8 cellular contexts compared by ENCODE assay signal in genomic region chr3:123883656-123884257, GRCh38. TPM values are rescaled to one million over a fixed set of nuclear protein-coding genes. Genes with fewer than 3 reads are reported as not detected.
A peak's percentile ranks its signal among the peaks of the same experiment; 100 is the strongest.
DNase-seq lines count a peak whose midpoint lies in the region; ATAC-seq and TF ChIP-seq lines count a peak whose summit lies in the region.

No MANE protein-coding gene starts in this region.

- no peak overlapping the region for H3K9ac ChIP-seq in muscle layer of colon (ENCODE audit: low read length)

- no TSS peak for BruUV-seq in A673 (replicated peaks; lab: Mats Ljungman, UMichigan)

- peak overlapping the region; percentile 93 for H3K4me3 Mint-ChIP-seq in HFFc6

- TF ChIP-seq CTCF in A673 (conservative IDR thresholded peaks at IDR 0.05; ENCODE audit: low read depth, low read length) (no peak), HFFc6 (IDR thresholded peaks at IDR 0.05) (no peak), coronary artery (IDR thresholded peaks at IDR 0.05) (no peak), omental fat pad (IDR thresholded peaks at IDR 0.05) (no peak)

- H3K4me1 ChIP-seq in A673 (ENCODE audit: insufficient read depth, low read length, poor library complexity, severe bottlenecking) (no peaks in the 10 kb centered on the region), muscle layer of colon (ENCODE audit: insufficient read depth, low read length) (peaks cover 5% of the 10 kb centered on the region)

- no peaks in the 10 kb centered on the region for H3K27me3 Mint-ChIP-seq in HFFc6 (ENCODE audit: insufficient read depth)

- H3K4me3 ChIP-seq in A673 (ENCODE audit: low read depth, low read length, poor library complexity, severe bottlenecking) (peak overlapping the region; percentile 46), coronary artery (peak overlapping the region; percentile 77), muscle layer of colon (ENCODE audit: low read depth in 1 of 2, low read length in 2 of 2) (peak overlapping the region; percentile 66 to 83)

- H3K4me1 Mint-ChIP-seq in HFFc6 (ENCODE audit: low read depth) = peaks cover 53% of the 10 kb centered on the region

- H3K27ac ChIP-seq in A673 (ENCODE audit: low read depth, low read length, poor library complexity, severe bottlenecking) (no peak overlapping the region), coronary artery (peak overlapping the region; percentile 38 to 79), muscle layer of colon (ENCODE audit: low read depth, low read length) (peak overlapping the region; percentile 63)

- intact Hi-C loops in A673 (cut with micrococcal nuclease; ENCODE audit: unreplicated experiment) = no loop called here

- H3K27ac Mint-ChIP-seq in HFFc6 = peak overlapping the region; percentile 52

- H3K27me3 ChIP-seq in A673 (replicated peaks; ENCODE audit: insufficient read depth, low read depth, low read length, poor library complexity) = peaks cover 29% of the 10 kb centered on the region
- peaks cover 0 to 6% of the 10 kb centered on the region in 2 donors for H3K27me3 ChIP-seq in muscle layer of colon (ENCODE audit: control insufficient read depth in 1 of 2, insufficient read depth in 2 of 2, low read length in 2 of 2)

- ATAC-seq in omental fat pad (ENCODE audit: low FRiP score) = no peak
- no peak for ATAC-seq in HG03108 (IDR thresholded peaks at IDR 0.05; ENCODE audit: unreplicated experiment)

- POLR2A ChIA-PET in A673 (lab: Charles Lee; ENCODE audit: low non-redundant PET) = no interaction called here

- H3K36me3 Mint-ChIP-seq in HFFc6 (ENCODE audit: low read depth) = peaks cover 47% of the 10 kb centered on the region

- H3K36me3 ChIP-seq in A673 (ENCODE audit: insufficient read depth, low read length, poor library complexity, severe bottlenecking) (no peaks in the 10 kb centered on the region), muscle layer of colon (ENCODE audit: insufficient read depth, low read length) (no peaks in the 10 kb centered on the region)

- no peaks in the 10 kb centered on the region for H3K9me3 ChIP-seq in A673 (ENCODE audit: low read depth, low read length, poor library complexity, severe bottlenecking)
- no peaks in the 10 kb centered on the region for H3K9me3 ChIP-seq in muscle layer of colon (ENCODE audit: low read length)

- H3K9me3 Mint-ChIP-seq in HFFc6 = no peaks in the 10 kb centered on the region

- CTCF ChIA-PET in A673 (lab: Charles Lee) = interaction anchor here (0.7 kb wide), 1 partner anchor 160 kb away, joined by 3 read pairs; no protein-coding TSS in a partner anchor

- DNase-seq in A673 (ENCODE audit: low spot score) (peak; percentile 15), HFFc6 (no peak), coronary artery (ENCODE audit: low spot score) (no peak), EL (no peak), omental fat pad (ENCODE audit: low spot score) (no peak)
- DNase-seq in activated CD4-positive, alpha-beta T cell treated with anti-CD3 and anti-CD28 coated beads for 48 hours = no peak

RNA-seq across cellular contexts. Expression of gene MYLK, which starts 0.4 kb away (rescaled TPM):
- total RNA-seq in A673 (2021) (3.9 and 4.1 TPM in 2 replicates), omental fat pad (100 to 1,000 TPM in 1 of 4 donors, 10 to 100 TPM in 3; 26.8 to 188 (median 56.9) TPM)
- total RNA-seq in HFFc6 (2021; fragmentation: NEBNext Ultra II Directional; extraction: Animal tissue kit (Norgen Biotek cat#: 25700)) = 100 to 1,000 TPM; 296 to 431 (median 335) TPM
